Comparison of ENCODE assay signal across 1 cellular context in the genomic region with DNA sequence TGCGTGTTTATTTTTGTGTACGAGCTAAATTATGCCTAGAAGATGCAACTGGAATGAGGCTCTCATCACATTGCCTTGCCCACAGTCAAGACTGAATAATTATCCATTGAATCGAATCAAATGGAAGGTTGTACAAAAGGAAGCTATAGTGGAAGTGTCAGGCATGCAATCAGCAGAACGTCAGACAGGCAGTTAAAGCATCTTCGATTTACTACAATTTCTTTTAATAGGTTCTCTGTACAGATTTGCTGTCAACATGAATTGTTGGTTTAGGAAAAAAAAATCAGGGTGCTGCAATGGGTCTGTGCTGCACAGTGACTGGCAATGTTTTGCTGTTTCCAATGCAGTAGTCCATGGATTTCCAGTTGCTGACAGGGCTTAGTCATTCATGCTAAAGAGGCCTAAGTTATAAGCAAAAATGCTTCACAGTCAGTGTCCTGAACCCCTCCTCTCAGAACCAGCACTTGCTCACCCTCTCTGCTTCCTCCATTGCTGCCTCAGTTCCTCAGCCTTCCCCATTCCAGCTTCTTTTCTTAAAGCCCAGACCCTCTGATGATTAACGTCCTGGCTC.
TF ChIP-seq lines count a peak whose summit lies in the region.

No MANE protein-coding gene starts in this region.

TF ChIP-seq in SK-N-SH, 30 proteins besides CTCF, POLR2A, EP300 and RAD21 (continued from another document):
- TF ChIP-seq, protein P1, sequence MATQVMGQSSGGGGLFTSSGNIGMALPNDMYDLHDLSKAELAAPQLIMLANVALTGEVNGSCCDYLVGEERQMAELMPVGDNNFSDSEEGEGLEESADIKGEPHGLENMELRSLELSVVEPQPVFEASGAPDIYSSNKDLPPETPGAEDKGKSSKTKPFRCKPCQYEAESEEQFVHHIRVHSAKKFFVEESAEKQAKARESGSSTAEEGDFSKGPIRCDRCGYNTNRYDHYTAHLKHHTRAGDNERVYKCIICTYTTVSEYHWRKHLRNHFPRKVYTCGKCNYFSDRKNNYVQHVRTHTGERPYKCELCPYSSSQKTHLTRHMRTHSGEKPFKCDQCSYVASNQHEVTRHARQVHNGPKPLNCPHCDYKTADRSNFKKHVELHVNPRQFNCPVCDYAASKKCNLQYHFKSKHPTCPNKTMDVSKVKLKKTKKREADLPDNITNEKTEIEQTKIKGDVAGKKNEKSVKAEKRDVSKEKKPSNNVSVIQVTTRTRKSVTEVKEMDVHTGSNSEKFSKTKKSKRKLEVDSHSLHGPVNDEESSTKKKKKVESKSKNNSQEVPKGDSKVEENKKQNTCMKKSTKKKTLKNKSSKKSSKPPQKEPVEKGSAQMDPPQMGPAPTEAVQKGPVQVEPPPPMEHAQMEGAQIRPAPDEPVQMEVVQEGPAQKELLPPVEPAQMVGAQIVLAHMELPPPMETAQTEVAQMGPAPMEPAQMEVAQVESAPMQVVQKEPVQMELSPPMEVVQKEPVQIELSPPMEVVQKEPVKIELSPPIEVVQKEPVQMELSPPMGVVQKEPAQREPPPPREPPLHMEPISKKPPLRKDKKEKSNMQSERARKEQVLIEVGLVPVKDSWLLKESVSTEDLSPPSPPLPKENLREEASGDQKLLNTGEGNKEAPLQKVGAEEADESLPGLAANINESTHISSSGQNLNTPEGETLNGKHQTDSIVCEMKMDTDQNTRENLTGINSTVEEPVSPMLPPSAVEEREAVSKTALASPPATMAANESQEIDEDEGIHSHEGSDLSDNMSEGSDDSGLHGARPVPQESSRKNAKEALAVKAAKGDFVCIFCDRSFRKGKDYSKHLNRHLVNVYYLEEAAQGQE (IDR thresholded peaks at IDR 0.05; ENCODE audit: low read depth, low read length): no peak
- TF ChIP-seq, protein P2, sequence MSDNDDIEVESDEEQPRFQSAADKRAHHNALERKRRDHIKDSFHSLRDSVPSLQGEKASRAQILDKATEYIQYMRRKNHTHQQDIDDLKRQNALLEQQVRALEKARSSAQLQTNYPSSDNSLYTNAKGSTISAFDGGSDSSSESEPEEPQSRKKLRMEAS (IDR thresholded peaks at IDR 0.05; ENCODE audit: low read depth): no peak
- TF ChIP-seq GATA2 (CRISPR knock-in tag; IDR thresholded peaks at IDR 0.05) (no peak), RXRA (IDR thresholded peaks at IDR 0.05; ENCODE audit: borderline replicate concordance, low read depth) (no peak)
- TF ChIP-seq, protein P3, sequence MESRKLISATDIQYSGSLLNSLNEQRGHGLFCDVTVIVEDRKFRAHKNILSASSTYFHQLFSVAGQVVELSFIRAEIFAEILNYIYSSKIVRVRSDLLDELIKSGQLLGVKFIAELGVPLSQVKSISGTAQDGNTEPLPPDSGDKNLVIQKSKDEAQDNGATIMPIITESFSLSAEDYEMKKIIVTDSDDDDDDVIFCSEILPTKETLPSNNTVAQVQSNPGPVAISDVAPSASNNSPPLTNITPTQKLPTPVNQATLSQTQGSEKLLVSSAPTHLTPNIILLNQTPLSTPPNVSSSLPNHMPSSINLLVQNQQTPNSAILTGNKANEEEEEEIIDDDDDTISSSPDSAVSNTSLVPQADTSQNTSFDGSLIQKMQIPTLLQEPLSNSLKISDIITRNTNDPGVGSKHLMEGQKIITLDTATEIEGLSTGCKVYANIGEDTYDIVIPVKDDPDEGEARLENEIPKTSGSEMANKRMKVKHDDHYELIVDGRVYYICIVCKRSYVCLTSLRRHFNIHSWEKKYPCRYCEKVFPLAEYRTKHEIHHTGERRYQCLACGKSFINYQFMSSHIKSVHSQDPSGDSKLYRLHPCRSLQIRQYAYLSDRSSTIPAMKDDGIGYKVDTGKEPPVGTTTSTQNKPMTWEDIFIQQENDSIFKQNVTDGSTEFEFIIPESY (IDR thresholded peaks at IDR 0.05; ENCODE audit: borderline replicate concordance, low read depth): no peak
- TF ChIP-seq, protein P4, sequence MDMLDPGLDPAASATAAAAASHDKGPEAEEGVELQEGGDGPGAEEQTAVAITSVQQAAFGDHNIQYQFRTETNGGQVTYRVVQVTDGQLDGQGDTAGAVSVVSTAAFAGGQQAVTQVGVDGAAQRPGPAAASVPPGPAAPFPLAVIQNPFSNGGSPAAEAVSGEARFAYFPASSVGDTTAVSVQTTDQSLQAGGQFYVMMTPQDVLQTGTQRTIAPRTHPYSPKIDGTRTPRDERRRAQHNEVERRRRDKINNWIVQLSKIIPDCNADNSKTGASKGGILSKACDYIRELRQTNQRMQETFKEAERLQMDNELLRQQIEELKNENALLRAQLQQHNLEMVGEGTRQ (IDR thresholded peaks at IDR 0.05; ENCODE audit: borderline replicate concordance, low read depth, low read length): no peak
TF ChIP-seq in SK-N-SH: peak in this region for 0.
